1 cellular context compared by ENCODE assay signal in the genomic region with DNA sequence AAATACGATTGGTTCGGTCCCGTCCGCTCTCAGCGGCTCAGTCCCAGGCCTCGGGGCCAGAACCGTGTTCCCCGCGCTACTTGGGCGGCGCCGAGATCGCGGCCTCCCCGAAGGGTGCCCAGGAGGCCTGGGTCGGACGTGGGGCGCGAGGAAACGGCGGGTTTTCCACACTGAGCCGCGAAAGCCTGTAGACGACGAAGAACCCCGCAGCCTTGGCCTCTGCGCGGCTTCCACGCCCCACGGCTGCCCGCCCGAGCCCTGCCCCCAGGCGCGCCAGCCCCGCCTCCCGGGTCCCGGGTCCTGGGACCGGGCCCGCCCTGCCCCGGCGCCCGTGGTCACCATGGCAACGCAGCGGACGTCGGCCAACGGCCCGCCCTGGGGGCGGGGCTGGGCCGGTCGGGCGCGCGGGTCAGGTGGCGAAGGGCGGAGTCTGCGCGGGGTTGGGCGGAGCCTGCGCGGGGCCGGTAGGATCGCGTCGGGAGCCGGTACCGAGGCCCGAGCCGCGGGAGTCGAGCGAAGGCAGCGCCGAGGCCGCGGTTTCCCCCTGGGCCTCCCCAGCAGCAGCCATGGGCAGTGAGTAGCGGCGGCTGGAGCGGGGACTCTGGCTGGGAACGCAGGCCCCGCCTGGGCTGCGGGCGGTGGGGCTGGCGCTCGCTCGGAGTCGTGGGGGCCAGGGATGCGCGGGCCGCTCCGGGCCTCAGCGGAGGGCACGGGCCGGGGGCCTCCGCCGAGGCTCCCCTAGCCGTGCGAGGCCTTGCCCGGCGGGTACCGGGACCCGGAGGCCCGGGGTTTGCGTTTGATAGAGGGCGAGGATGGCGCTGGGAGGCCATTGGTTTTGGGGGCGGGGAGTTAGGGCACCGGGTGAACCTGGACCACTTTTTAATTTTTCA.
A peak's percentile ranks its signal among the peaks of the same experiment; 100 is the strongest.
TF ChIP-seq lines count a peak whose summit lies in the region.

A gene (plus strand): TSS at position 456 of the 890 bp plus-strand sequence. CDS start 111 bp downstream, at position 567.

TF ChIP-seq in HEK293T, 16 proteins besides CTCF, POLR2A, EP300 and RAD21 (continued from another document):
- 0 out of 2 replicates have a peak, but pooled peaks have one; percentile 17 for TF ChIP-seq L3MBTL2 (conservative IDR thresholded peaks at IDR 0.05)
